In the genomic region with DNA sequence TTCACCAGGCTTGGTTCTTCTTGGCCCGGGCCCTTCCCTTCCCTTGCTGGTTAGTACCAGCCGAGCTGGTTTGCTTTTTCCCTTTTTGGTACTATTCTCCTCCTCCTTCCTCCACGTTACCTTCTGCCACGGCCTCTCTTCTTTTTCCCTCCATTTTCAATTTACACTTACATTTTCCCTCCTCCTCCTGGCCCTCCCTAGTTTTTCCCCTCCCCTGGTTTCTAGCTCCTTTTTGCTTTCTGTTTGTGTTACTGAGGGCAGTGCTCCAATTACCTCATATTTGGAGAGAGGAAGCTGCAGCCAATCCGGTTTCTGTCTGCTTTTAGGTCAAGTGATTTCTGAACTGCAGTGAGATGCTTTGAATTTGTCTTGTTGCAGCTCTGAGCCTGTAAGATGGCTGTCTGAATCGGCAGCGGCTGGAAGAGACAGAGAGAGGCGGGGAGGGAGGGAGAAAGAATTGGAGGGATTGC, we compare ENCODE assay signal across 8 cellular contexts.
DNase-seq lines count a peak whose midpoint lies in the region; ATAC-seq and TF ChIP-seq lines count a peak whose summit lies in the region.

No MANE protein-coding gene starts in this region.

- intact Hi-C loops in uterus (cut with DNase I; ENCODE audit: low total_unique reads), result no loop called here
- intact Hi-C loops in PC-9 (cut with micrococcal nuclease; ENCODE audit: unreplicated experiment), result loop anchor here (10.0 kb wide), 1 partner anchor 387 kb away; no protein-coding TSS in a partner anchor

- H3K9me2 ChIP-seq in PC-9 (ENCODE audit: insufficient read depth), result no peaks in the 10 kb centered on the region; the same call in 1 of the 2 replicates

- H3K4me3 ChIP-seq in mucosa of rectum (ENCODE audit: low read length in 2 of 2) (peak overlapping the region in 1 of 2 donors; percentile 48), uterus (peak overlapping the region; percentile 22 to 35), PC-9 (no peak overlapping the region)

- POLR2A ChIA-PET in PC-9 (lab: Charles Lee; ENCODE audit: unreplicated experiment), result no interaction called here

- H3K27me3 ChIP-seq in mucosa of rectum (ENCODE audit: control insufficient read depth in 2 of 2, insufficient read depth in 2 of 2, low read length in 2 of 2) (no peaks in the 10 kb centered on the region), uterus (no peaks in the 10 kb centered on the region), PC-9 (ENCODE audit: insufficient read depth, low read depth) (no peaks in the 10 kb centered on the region)

- no peak overlapping the region for H3K4me2 ChIP-seq in PC-9

- peaks cover 47 to 58% (median 51%) of the 10 kb centered on the region in 3 donors for H3K4me1 Mint-ChIP-seq in IgD-negative memory B cell
- peaks cover 61% of the 10 kb centered on the region for H3K4me1 Mint-ChIP-seq in T-helper 17 cell

- CTCF ChIA-PET in PC-9 (lab: Charles Lee), result interaction anchor here (0.6 to 1.0 kb wide), 3 partner anchors 17 to 169 kb away, joined by 3 to 4 read pairs (median 3); no protein-coding TSS in a partner anchor

- BruUV-seq in PC-9 (replicated peaks; lab: Mats Ljungman, UMichigan), result no TSS peak

- no peak overlapping the region for H2AFZ ChIP-seq in PC-9

- DNase-seq in DMS53 (lab: John Stamatoyannopoulos, UW), result peak; percentile 89
- peak in 1 of 3 donors; percentile 10 for DNase-seq in T-helper 17 cell
- no peak for DNase-seq in epithelial cell of prostate (ENCODE audit: low read depth, low spot score)
- peak; percentile 52 to 78 for DNase-seq in uterus
- no peak for DNase-seq in PC-9

- H3K27ac Mint-ChIP-seq in IgD-negative memory B cell (peak overlapping the region in 2 of 3 donors; percentile 5 to 59), T-helper 17 cell (peak overlapping the region; percentile 94)

- peaks cover 7% of the 10 kb centered on the region for H4K20me1 ChIP-seq in PC-9 (ENCODE audit: insufficient read depth)

- H3K9me3 ChIP-seq in T-helper 17 cell (ENCODE audit: control insufficient read depth, low read length, poor library complexity, severe bottlenecking) (no peaks in the 10 kb centered on the region), mucosa of rectum (ENCODE audit: control insufficient read depth in 2 of 2, low read length in 2 of 2) (no peaks in the 10 kb centered on the region), uterus (no peaks in the 10 kb centered on the region), PC-9 (ENCODE audit: insufficient read depth, low read depth) (no peaks in the 10 kb centered on the region)

- H3K27ac ChIP-seq in epithelial cell of prostate (peak overlapping the region; percentile 49), mucosa of rectum (ENCODE audit: low read depth in 2 of 2, low read length in 2 of 2) (peak overlapping the region; percentile 36 to 46), uterus (peak overlapping the region; percentile 90 to 96), PC-9 (no peak overlapping the region)

- H3K27me3 Mint-ChIP-seq in IgD-negative memory B cell, result no peaks in the 10 kb centered on the region
- H3K27me3 Mint-ChIP-seq in T-helper 17 cell, result no peaks in the 10 kb centered on the region

- no peaks in the 10 kb centered on the region for H3F3A ChIP-seq in PC-9 (ENCODE audit: insufficient read depth, low read depth)

- H3K4me1 ChIP-seq in mucosa of rectum (ENCODE audit: control insufficient read depth in 2 of 2, insufficient read depth in 2 of 2, low read length in 2 of 2) (peaks cover 6 to 13% of the 10 kb centered on the region in 2 donors), uterus (peaks cover 0 to 20% of the 10 kb centered on the region in 2 donors), PC-9 (replicated peaks; ENCODE audit: insufficient read depth) (no peaks in the 10 kb centered on the region)

- no peaks in the 10 kb centered on the region for H3K79me2 ChIP-seq in PC-9 (ENCODE audit: low read depth)

- TF ChIP-seq CTCF in uterus (IDR thresholded peaks at IDR 0.05) (no peak), PC-9 (conservative IDR thresholded peaks at IDR 0.05) (no peak)

- H3K9ac ChIP-seq in mucosa of rectum (ENCODE audit: low read depth in 1 of 2, low read length in 2 of 2), result peak overlapping the region in 1 of 2 donors; percentile 27

- ATAC-seq in T-helper 17 cell (peak; percentile 77), GM21737 (IDR thresholded peaks at IDR 0.05; ENCODE audit: unreplicated experiment) (no peak)

- H3K36me3 ChIP-seq in mucosa of rectum (ENCODE audit: control insufficient read depth in 2 of 2, insufficient read depth in 2 of 2, low read length in 2 of 2) (no peaks in the 10 kb centered on the region), uterus (no peaks in the 10 kb centered on the region), PC-9 (ENCODE audit: low read depth) (no peaks in the 10 kb centered on the region)

- H3K4me3 Mint-ChIP-seq in IgD-negative memory B cell (peak overlapping the region in 3 of 4 donors; percentile 35 to 90 (median 68)), T-helper 17 cell (peak overlapping the region; percentile 95)

- H3K36me3 Mint-ChIP-seq in IgD-negative memory B cell (peaks cover 2% of the 10 kb centered on the region), T-helper 17 cell (ENCODE audit: low read depth) (peaks cover 9% of the 10 kb centered on the region)

- peak in 1 of 2 donors; percentile 49 for TF ChIP-seq POLR2A in uterus (IDR thresholded peaks at IDR 0.05)

- H3K9me3 Mint-ChIP-seq in IgD-negative memory B cell, result no peaks in the 10 kb centered on the region

Comparison
In these comparisons a context has a peak if more than half of its experiments do, and no peak if none do; other contexts are left out.
1. DNase-seq: peak in DMS53 (single experiment) and uterus (2 of 2); none in epithelial cell of prostate (single experiment) and PC-9 (0 of 2).